ENCODE assay signal across 2 cellular contexts in the genomic region with DNA sequence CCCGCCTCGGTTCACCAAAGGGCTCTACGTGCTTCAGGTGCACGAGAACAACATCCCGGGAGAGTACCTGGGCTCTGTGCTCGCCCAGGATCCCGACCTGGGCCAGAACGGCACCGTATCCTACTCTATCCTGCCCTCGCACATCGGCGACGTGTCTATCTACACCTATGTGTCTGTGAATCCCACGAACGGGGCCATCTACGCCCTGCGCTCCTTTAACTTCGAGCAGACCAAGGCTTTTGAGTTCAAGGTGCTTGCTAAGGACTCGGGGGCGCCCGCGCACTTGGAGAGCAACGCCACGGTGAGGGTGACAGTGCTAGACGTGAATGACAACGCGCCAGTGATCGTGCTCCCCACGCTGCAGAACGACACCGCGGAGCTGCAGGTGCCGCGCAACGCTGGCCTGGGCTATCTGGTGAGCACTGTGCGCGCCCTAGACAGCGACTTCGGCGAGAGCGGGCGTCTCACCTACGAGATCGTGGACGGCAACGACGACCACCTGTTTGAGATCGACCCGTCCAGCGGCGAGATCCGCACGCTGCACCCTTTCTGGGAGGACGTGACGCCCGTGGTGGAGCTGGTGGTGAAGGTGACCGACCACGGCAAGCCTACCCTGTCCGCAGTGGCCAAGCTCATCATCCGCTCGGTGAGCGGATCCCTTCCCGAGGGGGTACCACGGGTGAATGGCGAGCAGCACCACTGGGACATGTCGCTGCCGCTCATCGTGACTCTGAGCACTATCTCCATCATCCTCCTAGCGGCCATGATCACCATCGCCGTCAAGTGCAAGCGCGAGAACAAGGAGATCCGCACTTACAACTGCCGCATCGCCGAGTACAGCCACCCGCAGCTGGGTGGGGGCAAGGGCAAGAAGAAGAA.
TF ChIP-seq lines count a peak whose summit lies in the region.

No MANE protein-coding gene starts in this region.

TF ChIP-seq in SK-N-SH, 30 proteins besides CTCF, POLR2A, EP300 and RAD21 (continued from another document):
- TF ChIP-seq, protein P1, sequence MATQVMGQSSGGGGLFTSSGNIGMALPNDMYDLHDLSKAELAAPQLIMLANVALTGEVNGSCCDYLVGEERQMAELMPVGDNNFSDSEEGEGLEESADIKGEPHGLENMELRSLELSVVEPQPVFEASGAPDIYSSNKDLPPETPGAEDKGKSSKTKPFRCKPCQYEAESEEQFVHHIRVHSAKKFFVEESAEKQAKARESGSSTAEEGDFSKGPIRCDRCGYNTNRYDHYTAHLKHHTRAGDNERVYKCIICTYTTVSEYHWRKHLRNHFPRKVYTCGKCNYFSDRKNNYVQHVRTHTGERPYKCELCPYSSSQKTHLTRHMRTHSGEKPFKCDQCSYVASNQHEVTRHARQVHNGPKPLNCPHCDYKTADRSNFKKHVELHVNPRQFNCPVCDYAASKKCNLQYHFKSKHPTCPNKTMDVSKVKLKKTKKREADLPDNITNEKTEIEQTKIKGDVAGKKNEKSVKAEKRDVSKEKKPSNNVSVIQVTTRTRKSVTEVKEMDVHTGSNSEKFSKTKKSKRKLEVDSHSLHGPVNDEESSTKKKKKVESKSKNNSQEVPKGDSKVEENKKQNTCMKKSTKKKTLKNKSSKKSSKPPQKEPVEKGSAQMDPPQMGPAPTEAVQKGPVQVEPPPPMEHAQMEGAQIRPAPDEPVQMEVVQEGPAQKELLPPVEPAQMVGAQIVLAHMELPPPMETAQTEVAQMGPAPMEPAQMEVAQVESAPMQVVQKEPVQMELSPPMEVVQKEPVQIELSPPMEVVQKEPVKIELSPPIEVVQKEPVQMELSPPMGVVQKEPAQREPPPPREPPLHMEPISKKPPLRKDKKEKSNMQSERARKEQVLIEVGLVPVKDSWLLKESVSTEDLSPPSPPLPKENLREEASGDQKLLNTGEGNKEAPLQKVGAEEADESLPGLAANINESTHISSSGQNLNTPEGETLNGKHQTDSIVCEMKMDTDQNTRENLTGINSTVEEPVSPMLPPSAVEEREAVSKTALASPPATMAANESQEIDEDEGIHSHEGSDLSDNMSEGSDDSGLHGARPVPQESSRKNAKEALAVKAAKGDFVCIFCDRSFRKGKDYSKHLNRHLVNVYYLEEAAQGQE (IDR thresholded peaks at IDR 0.05; ENCODE audit: low read depth, low read length), result no peak
- no peak; the same call in 1 of the 2 replicates for TF ChIP-seq GATA2 (CRISPR knock-in tag; IDR thresholded peaks at IDR 0.05)
- no peak for TF ChIP-seq TCF12 (IDR thresholded peaks at IDR 0.05)
- no peak for TF ChIP-seq FOSL2 (IDR thresholded peaks at IDR 0.05; ENCODE audit: borderline replicate concordance, low read depth)
- TF ChIP-seq NFIC (IDR thresholded peaks at IDR 0.05; ENCODE audit: borderline replicate concordance), result no peak
- TF ChIP-seq SIN3A (IDR thresholded peaks at IDR 0.05; ENCODE audit: borderline replicate concordance, low read depth, low read length), result no peak
- TF ChIP-seq RCOR1 (IDR thresholded peaks at IDR 0.05; ENCODE audit: low read length), result no peak

TF ChIP-seq in SK-N-SH treated with all-trans-retinoic acid at 6 μM for 48 hours, 23 proteins besides CTCF, POLR2A, EP300 and RAD21 (continued from another document):
- TF ChIP-seq, protein P2, sequence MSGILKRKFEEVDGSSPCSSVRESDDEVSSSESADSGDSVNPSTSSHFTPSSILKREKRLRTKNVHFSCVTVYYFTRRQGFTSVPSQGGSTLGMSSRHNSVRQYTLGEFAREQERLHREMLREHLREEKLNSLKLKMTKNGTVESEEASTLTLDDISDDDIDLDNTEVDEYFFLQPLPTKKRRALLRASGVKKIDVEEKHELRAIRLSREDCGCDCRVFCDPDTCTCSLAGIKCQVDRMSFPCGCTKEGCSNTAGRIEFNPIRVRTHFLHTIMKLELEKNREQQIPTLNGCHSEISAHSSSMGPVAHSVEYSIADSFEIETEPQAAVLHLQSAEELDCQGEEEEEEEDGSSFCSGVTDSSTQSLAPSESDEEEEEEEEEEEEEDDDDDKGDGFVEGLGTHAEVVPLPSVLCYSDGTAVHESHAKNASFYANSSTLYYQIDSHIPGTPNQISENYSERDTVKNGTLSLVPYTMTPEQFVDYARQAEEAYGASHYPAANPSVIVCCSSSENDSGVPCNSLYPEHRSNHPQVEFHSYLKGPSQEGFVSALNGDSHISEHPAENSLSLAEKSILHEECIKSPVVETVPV (CRISPR knock-in tag; IDR thresholded peaks at IDR 0.05), result no peak
- TF ChIP-seq ZFP30 (CRISPR knock-in tag; IDR thresholded peaks at IDR 0.05) (no peak), PPARA (CRISPR knock-in tag; IDR thresholded peaks at IDR 0.05; ENCODE audit: borderline replicate concordance) (no peak), ZC3H10 (CRISPR knock-in tag; IDR thresholded peaks at IDR 0.05) (no peak), ESRRG (CRISPR knock-in tag; IDR thresholded peaks at IDR 0.05) (no peak), ISL1 (CRISPR knock-in tag; IDR thresholded peaks at IDR 0.05) (no peak), ZNF70 (CRISPR knock-in tag; IDR thresholded peaks at IDR 0.05) (no peak)
- TF ChIP-seq, protein P3, sequence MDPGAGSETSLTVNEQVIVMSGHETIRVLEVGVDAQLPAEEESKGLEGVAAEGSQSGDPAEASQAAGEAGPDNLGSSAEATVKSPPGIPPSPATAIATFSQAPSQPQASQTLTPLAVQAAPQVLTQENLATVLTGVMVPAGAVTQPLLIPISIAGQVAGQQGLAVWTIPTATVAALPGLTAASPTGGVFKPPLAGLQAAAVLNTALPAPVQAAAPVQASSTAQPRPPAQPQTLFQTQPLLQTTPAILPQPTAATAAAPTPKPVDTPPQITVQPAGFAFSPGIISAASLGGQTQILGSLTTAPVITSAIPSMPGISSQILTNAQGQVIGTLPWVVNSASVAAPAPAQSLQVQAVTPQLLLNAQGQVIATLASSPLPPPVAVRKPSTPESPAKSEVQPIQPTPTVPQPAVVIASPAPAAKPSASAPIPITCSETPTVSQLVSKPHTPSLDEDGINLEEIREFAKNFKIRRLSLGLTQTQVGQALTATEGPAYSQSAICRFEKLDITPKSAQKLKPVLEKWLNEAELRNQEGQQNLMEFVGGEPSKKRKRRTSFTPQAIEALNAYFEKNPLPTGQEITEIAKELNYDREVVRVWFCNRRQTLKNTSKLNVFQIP (CRISPR knock-in tag; IDR thresholded peaks at IDR 0.05; ENCODE audit: borderline replicate concordance, low read depth), result no peak
TF ChIP-seq in SK-N-SH treated with all-trans-retinoic acid at 6 μM for 48 hours: peak in this region for 0.
